8 cellular contexts compared by ENCODE assay signal in the genomic region with DNA sequence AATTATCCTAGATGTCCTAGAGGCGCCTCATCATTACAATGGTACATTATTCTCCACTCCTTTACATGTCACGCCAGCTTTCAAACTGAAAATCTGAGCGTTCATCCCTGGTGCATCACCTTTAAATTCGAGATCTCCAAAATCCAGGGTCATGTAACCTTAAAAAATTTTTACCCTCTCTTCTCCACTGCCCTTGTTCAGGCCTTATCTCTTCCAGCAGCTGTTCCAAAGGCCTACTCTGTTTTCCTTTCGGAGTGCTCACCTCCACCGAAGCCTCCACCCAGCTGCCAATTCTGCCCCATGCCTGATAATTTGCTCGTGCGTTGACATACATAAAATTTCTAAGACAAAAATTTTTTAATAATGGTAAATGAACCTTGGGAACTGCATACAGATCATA. TPM values are rescaled to one million over a fixed set of nuclear protein-coding genes. Genes with fewer than 3 reads are reported as not detected.
DNase-seq lines count a peak whose midpoint lies in the region; ATAC-seq, FAIRE-seq and TF ChIP-seq lines count a peak whose summit lies in the region.

No MANE protein-coding gene starts in this region.

- H3K4me1 Mint-ChIP-seq in endothelial cell (ENCODE audit: unreplicated experiment) = peaks cover 25% of the 10 kb centered on the region

- CTCF ChIA-PET in OCI-LY7 (lab: Charles Lee; ENCODE audit: unreplicated experiment) = no interaction called here

- H3K4me2 ChIP-seq in OCI-LY7 (ENCODE audit: low read length) (no peak overlapping the region; the same call in 1 of the 2 replicates), osteoblast (ENCODE audit: insufficient read depth, low read length) (peak overlapping the region; percentile 97)

- peak overlapping the region; percentile 89 for H3K4me3 Mint-ChIP-seq in endothelial cell (ENCODE audit: unreplicated experiment)

- H3K27ac Mint-ChIP-seq in endothelial cell (ENCODE audit: unreplicated experiment) = no peak overlapping the region

- H4K20me1 ChIP-seq in OCI-LY7 (ENCODE audit: insufficient read depth, low read length) = peaks cover 10% of the 10 kb centered on the region; the same call in 1 of the 2 replicates
- peaks cover 13% of the 10 kb centered on the region for H4K20me1 ChIP-seq in osteoblast (ENCODE audit: insufficient read depth, low read length)

- no peaks in the 10 kb centered on the region for H3K9me3 Mint-ChIP-seq in endothelial cell (ENCODE audit: unreplicated experiment)

- no peaks in the 10 kb centered on the region for H3K9me2 ChIP-seq in OCI-LY7 (ENCODE audit: insufficient read depth, low read length)

- POLR2A ChIA-PET in OCI-LY7 (lab: Charles Lee) = interaction anchor here (0.7 to 1.2 kb wide), 2 partner anchors 30 to 868 kb away, joined by 3 read pairs; no protein-coding TSS in a partner anchor

- H3K27me3 ChIP-seq in osteoblast (ENCODE audit: insufficient read depth, low read length) = no peaks in the 10 kb centered on the region

- TF ChIP-seq CTCF in OCI-LY7 (conservative IDR thresholded peaks at IDR 0.05; ENCODE audit: low read length) (no peak), endothelial cell (IDR thresholded peaks at IDR 0.05; ENCODE audit: unreplicated experiment) (no peak), osteoblast (IDR thresholded peaks at IDR 0.05; ENCODE audit: extremely low read depth, low read depth, low read length) (no peak)

- no peak for ATAC-seq in left lobe of liver
- ATAC-seq in GM18907 (IDR thresholded peaks at IDR 0.05; ENCODE audit: unreplicated experiment) = no peak
- ATAC-seq in HG02588 (IDR thresholded peaks at IDR 0.05; ENCODE audit: unreplicated experiment) = no peak

- peaks cover 32% of the 10 kb centered on the region for H3K79me2 ChIP-seq in OCI-LY7 (ENCODE audit: insufficient read depth, low read depth, low read length)
- peaks cover 26% of the 10 kb centered on the region for H3K79me2 ChIP-seq in osteoblast (ENCODE audit: insufficient read depth, low read length)

- H3K27me3 Mint-ChIP-seq in endothelial cell (ENCODE audit: unreplicated experiment) = no peaks in the 10 kb centered on the region

- H3K9me3 ChIP-seq in OCI-LY7 (ENCODE audit: low read length) (no peaks in the 10 kb centered on the region; the same call in 1 of the 2 replicates), osteoblast (ENCODE audit: low read depth, low read length) (no peaks in the 10 kb centered on the region)

- peaks cover 11% of the 10 kb centered on the region for H3K4me1 ChIP-seq in OCI-LY7 (ENCODE audit: insufficient read depth, low read length, poor library complexity, severe bottlenecking)
- peaks cover 24% of the 10 kb centered on the region for H3K4me1 ChIP-seq in osteoblast (ENCODE audit: insufficient read depth, low read length)

- intact Hi-C loops in OCI-LY7 (cut with micrococcal nuclease; ENCODE audit: unreplicated experiment) = loop anchor here (10.0 kb wide), 2 partner anchors 249 to 469 kb away; a partner anchor contains a TSS

- H3K36me3 ChIP-seq in OCI-LY7 (ENCODE audit: insufficient read depth, low read length) = peaks cover 23% of the 10 kb centered on the region
- H3K36me3 ChIP-seq in osteoblast (ENCODE audit: insufficient read depth, low read length) = peaks cover 5% of the 10 kb centered on the region

- H3K36me3 Mint-ChIP-seq in endothelial cell (ENCODE audit: low read depth, unreplicated experiment) = peaks cover 13% of the 10 kb centered on the region

- peak overlapping the region; percentile 83 for H3K27ac ChIP-seq in OCI-LY7 (ENCODE audit: low read depth, low read length, poor library complexity, severe bottlenecking)
- H3K27ac ChIP-seq in osteoblast (ENCODE audit: low read depth, low read length) = no peak overlapping the region

- TF ChIP-seq POLR2A in GM12892 (IDR thresholded peaks at IDR 0.05; ENCODE audit: low read depth, low read length) = no peak

- peak; percentile 72 for FAIRE-seq in GM12892 (lab: Jason Lieb, UNC)

- H3K4me3 ChIP-seq in OCI-LY7 (ENCODE audit: low read depth, low read length, poor library complexity, severe bottlenecking) (no peak overlapping the region), osteoblast (ENCODE audit: insufficient read depth, low read length) (peak overlapping the region; percentile 89)

- DNase-seq in GM12892 (ENCODE audit: insufficient read length) (no peak), OCI-LY7 (ENCODE audit: low spot score) (peak; percentile 14), endothelial cell (ENCODE audit: low spot score) (no peak), osteoblast (ENCODE audit: insufficient read length, low spot score, missing footprints) (no peak), left lobe of liver (ENCODE audit: low spot score) (no peak), NCI-H1417 treated with DMSO at 0.1 percent for 48 hours (lab: John Stamatoyannopoulos, UW) (no peak)

- H2AFZ ChIP-seq in OCI-LY7 (ENCODE audit: low read length) (no peak overlapping the region), osteoblast (ENCODE audit: low read length) (no peak overlapping the region)

- no TSS peak for BruUV-seq in OCI-LY7 (replicated peaks; lab: Mats Ljungman, UMichigan)

RNA-seq across cellular contexts. Expression of a gene that starts 1.0 kb away (rescaled TPM):
- polyA plus RNA-seq in GM12892 (2012; ENCODE audit: missing spikeins) = 9.1 TPM
- 15.4 and 17.1 TPM in 2 replicates for total RNA-seq in OCI-LY7 (2014; rRNA removed; shearing (Covaris generic))
- total RNA-seq in OCI-LY7 (2022) (26.3 and 28.3 TPM in 2 replicates), endothelial cell (ENCODE audit: unreplicated experiment) (13.0 TPM), osteoblast (20.6 and 21.7 TPM in 2 replicates), left lobe of liver (12.3 TPM)

RNA-seq across cellular contexts. Expression of a gene that starts 1.3 kb away (rescaled TPM):
- 59.6 TPM for polyA plus RNA-seq in GM12892 (2012; ENCODE audit: missing spikeins)
- 99.9 and 115 TPM in 2 replicates for total RNA-seq in OCI-LY7 (2014; rRNA removed; shearing (Covaris generic))
- total RNA-seq in OCI-LY7 (2022) (164 and 168 TPM in 2 replicates), endothelial cell (ENCODE audit: unreplicated experiment) (20.1 TPM), osteoblast (13.8 and 15.2 TPM in 2 replicates), left lobe of liver (23.1 TPM)
